Comparison of ENCODE assay signal across 1 cellular context in genomic region chr10:72089618-72090017, GRCh38.
TF ChIP-seq lines count a peak whose summit lies in the region.

No MANE protein-coding gene starts in this region.

TF ChIP-seq in K562, 482 proteins besides CTCF, POLR2A, EP300 and RAD21 (continued from another document):
- no peak for TF ChIP-seq NUFIP1 (IDR thresholded peaks at IDR 0.05; ENCODE audit: partially characterized antibody)
- TF ChIP-seq ZFP1 (CRISPR knock-in tag; IDR thresholded peaks at IDR 0.05): no peak
- no peak for TF ChIP-seq ZNF695 (CRISPR knock-in tag; IDR thresholded peaks at IDR 0.05)
- no peak for TF ChIP-seq RAD51 (IDR thresholded peaks at IDR 0.05; ENCODE audit: borderline replicate concordance, low read depth)
TF ChIP-seq in K562: peak in this region for 0.
